Comparison of ENCODE assay signal across 8 cellular contexts in genomic region chr13:35630551-35631275, GRCh38.
DNase-seq lines count a peak whose midpoint lies in the region; ATAC-seq, FAIRE-seq and TF ChIP-seq lines count a peak whose summit lies in the region.

No MANE protein-coding gene starts in this region.

- H3K4me1 ChIP-seq in HEK293 (ENCODE audit: control insufficient read depth, insufficient read depth, low read length) (no peaks in the 10 kb centered on the region), Loucy (ENCODE audit: insufficient read depth, low read length, poor library complexity, severe bottlenecking) (no peaks in the 10 kb centered on the region), heart left ventricle (no peaks in the 10 kb centered on the region), small intestine (ENCODE audit: control insufficient read depth in 2 of 2, insufficient read depth in 1 of 2, low read depth in 1 of 2, low read length in 1 of 2) (no peaks in the 10 kb centered on the region)

- H3K27me3 ChIP-seq in Loucy (ENCODE audit: insufficient read depth, low read length, poor library complexity, severe bottlenecking) = no peaks in the 10 kb centered on the region
- H3K27me3 ChIP-seq in WERI-Rb-1 (ENCODE audit: insufficient read depth, low read depth, severe bottlenecking) = no peaks in the 10 kb centered on the region
- no peaks in the 10 kb centered on the region for H3K27me3 ChIP-seq in heart left ventricle
- H3K27me3 ChIP-seq in small intestine (ENCODE audit: control insufficient read depth in 2 of 2, insufficient read depth in 2 of 2, low read length in 2 of 2) = no peaks in the 10 kb centered on the region

- H3K4me2 ChIP-seq in Loucy (ENCODE audit: low read depth, low read length, poor library complexity, severe bottlenecking) = no peak overlapping the region

- POLR2A ChIA-PET in HEK293 (lab: Yijun Ruan, JAX) = no interaction called here

- H3K4me3 ChIP-seq in HEK293 (ENCODE audit: low read depth, low read length) (no peak overlapping the region), Loucy (ENCODE audit: low read length, poor library complexity, severe bottlenecking) (no peak overlapping the region), WERI-Rb-1 (ENCODE audit: low read depth, low read length) (no peak overlapping the region), heart left ventricle (no peak overlapping the region), small intestine (ENCODE audit: low read depth in 1 of 2, low read length in 2 of 2) (no peak overlapping the region)

- TF ChIP-seq CTCF in HEK293 (tag by site-specific recombination; IDR thresholded peaks at IDR 0.05) = no peak
- peak; percentile 92 for TF ChIP-seq CTCF in Loucy (conservative IDR thresholded peaks at IDR 0.05; ENCODE audit: low read length)
- TF ChIP-seq CTCF in WERI-Rb-1 (IDR thresholded peaks at IDR 0.05; ENCODE audit: low read depth, low read length) = peak; percentile 75
- TF ChIP-seq CTCF in heart left ventricle (IDR thresholded peaks at IDR 0.05) = peak; percentile 44 to 77 (median 69)

- CTCF ChIA-PET in HEK293 (lab: Yijun Ruan, JAX) = interaction anchor here (0.6 to 2.6 kb wide), 29 partner anchors 8 to 833 kb away, joined by 3 to 19 read pairs (median 3); no protein-coding TSS in a partner anchor

- peak in 3 of 4 donors; percentile 70 to 82 (median 79) for ATAC-seq in heart left ventricle

- H3F3A ChIP-seq in Loucy (ENCODE audit: low read depth) = no peaks in the 10 kb centered on the region

- no peaks in the 10 kb centered on the region for H3K79me2 ChIP-seq in Loucy (ENCODE audit: insufficient read depth, low read length)

- H4K20me1 ChIP-seq in Loucy (ENCODE audit: insufficient read depth, low read length, poor library complexity, severe bottlenecking) = no peaks in the 10 kb centered on the region

- H3K36me3 ChIP-seq in HEK293 (ENCODE audit: control insufficient read depth in 2 of 2, insufficient read depth in 1 of 2, low read length in 2 of 2) (no peaks in the 10 kb centered on the region), Loucy (ENCODE audit: insufficient read depth, low read length) (no peaks in the 10 kb centered on the region), WERI-Rb-1 (no peaks in the 10 kb centered on the region), heart left ventricle (peaks cover 0 to 14% (median 7%) of the 10 kb centered on the region in 9 donors), small intestine (ENCODE audit: control insufficient read depth in 2 of 2, insufficient read depth in 2 of 2, low read length in 2 of 2) (no peaks in the 10 kb centered on the region)

- H3K9ac ChIP-seq in Loucy (ENCODE audit: low read depth, low read length, poor library complexity, severe bottlenecking) = no peak overlapping the region

- no peak for FAIRE-seq in small intestine (lab: Jason Lieb, UNC)

- H2AFZ ChIP-seq in Loucy (ENCODE audit: low read length) = no peak overlapping the region

- no peaks in the 10 kb centered on the region for H3K9me3 ChIP-seq in HEK293 (ENCODE audit: control insufficient read depth, insufficient read depth, low read depth, low read length)
- H3K9me3 ChIP-seq in Loucy (ENCODE audit: insufficient read depth, low read depth, low read length) = no peaks in the 10 kb centered on the region
- H3K9me3 ChIP-seq in WERI-Rb-1 (ENCODE audit: severe bottlenecking) = no peaks in the 10 kb centered on the region
- H3K9me3 ChIP-seq in heart left ventricle = no peaks in the 10 kb centered on the region
- H3K9me3 ChIP-seq in small intestine (ENCODE audit: control insufficient read depth, low read depth) = no peaks in the 10 kb centered on the region

- DNase-seq in NCI-H2171 treated with DMSO at 0.1 percent for 48 hours (lab: John Stamatoyannopoulos, UW) (peak; percentile 55), NCI-H2171 (lab: John Stamatoyannopoulos, UW) (no peak), WERI-Rb-1 (peak; percentile 60), heart left ventricle (no peak), small intestine (peak; percentile 35)
- DNase-seq in activated CD4-positive, CD25-positive, alpha-beta regulatory T cell (lab: John Stamatoyannopoulos, UW) = no peak

- no peaks in the 10 kb centered on the region for H3K9me2 ChIP-seq in Loucy (replicated peaks; ENCODE audit: low read depth, low read length)

- intact Hi-C loops in heart left ventricle (cut with DNase I) = loop anchor here in 9 of 10 donors (1.0 to 10.0 kb wide), 11 partner anchors 84 to 327 kb away; no protein-coding TSS in a partner anchor

- WGBS in heart left ventricle, 4 donors = 74 to 83% (median 77%) methylated on average over 5 of the region's 5 CpGs
- 78 to 89% (median 82%) methylated on average over 5 of the region's 5 CpGs for WGBS in small intestine, 3 donors

- TF ChIP-seq POLR2A in heart left ventricle (IDR thresholded peaks at IDR 0.05) = no peak

- H3K27ac ChIP-seq in HEK293 (ENCODE audit: extremely low read depth, low read depth, low read length) (no peak overlapping the region), WERI-Rb-1 (no peak overlapping the region), heart left ventricle (no peak overlapping the region), small intestine (ENCODE audit: low read depth in 1 of 2, low read length in 1 of 2) (no peak overlapping the region)

TF ChIP-seq in HEK293, 187 proteins besides CTCF, POLR2A, EP300 and RAD21:
- no peak for TF ChIP-seq YY1 (tag by site-specific recombination; IDR thresholded peaks at IDR 0.05)
- TF ChIP-seq BCL6B (tag by site-specific recombination; IDR thresholded peaks at IDR 0.05) = 0 out of 2 replicates have a peak, but pooled peaks have one; percentile 34
- 0 out of 2 replicates have a peak, but pooled peaks have one; percentile 15 for TF ChIP-seq IKZF3 (tag by site-specific recombination; IDR thresholded peaks at IDR 0.05)

Comparison
In these comparisons a context has a peak if more than half of its experiments do, and no peak if none do; other contexts are left out.
1. DNase-seq: peak in NCI-H2171 treated with DMSO at 0.1 percent for 48 hours (single experiment), WERI-Rb-1 (single experiment) and small intestine (single experiment); none in NCI-H2171 (single experiment), heart left ventricle (0 of 5) and activated CD4-positive, CD25-positive, alpha-beta regulatory T cell (0 of 4).